In genomic region chr6:152117156-152118129, GRCh38 we compare ENCODE assay signal across 12 cellular contexts.
DNase-seq lines count a peak whose midpoint lies in the region; ATAC-seq and TF ChIP-seq lines count a peak whose summit lies in the region.
"Had no signal": no experiment of that assay in that cellular context is flagged by ENCODE, and none has a peak within 500 bp of the region (broad histone marks: within the 10 kb centered on the region; RNA-seq: fewer than 3 reads in every experiment).

No MANE protein-coding gene starts in this region.

- DNase-seq in LHCN-M2 (ENCODE audit: low read depth) (peak; percentile 57), renal cortical epithelial cell (ENCODE audit: low read depth) (peak; percentile 38), esophagus squamous epithelium (lab: John Stamatoyannopoulos, UW) (no peak), left ventricle myocardium inferior (no peak), dermis blood vessel endothelial cell (no peak)
- DNase-seq in activated T-cell treated with anti-CD3 and anti-CD28 coated beads, Interleukin-2, amount 50 U/mL, for 48 hours: no peak
- DNase-seq: effector memory CD4-positive, alpha-beta T cell; EL; kidney; NCI-H2171 treated with DMSO at 0.1 percent for 48 hours had no signal

- H3K27me3 ChIP-seq in esophagus squamous epithelium (no peaks in the 10 kb centered on the region), left ventricle myocardium inferior (ENCODE audit: low read depth) (no peaks in the 10 kb centered on the region)

- H3K36me3 ChIP-seq in esophagus squamous epithelium (peaks cover 0 to 28% (median 0%) of the 10 kb centered on the region in 3 donors), left ventricle myocardium inferior (peaks cover 33% of the 10 kb centered on the region)

- TF ChIP-seq CTCF in esophagus squamous epithelium (IDR thresholded peaks at IDR 0.05) (no peak), left ventricle myocardium inferior (IDR thresholded peaks at IDR 0.05; ENCODE audit: borderline replicate concordance) (no peak)

- 61 to 66% methylated on average over 9 of the region's 9 CpGs for WGBS in esophagus squamous epithelium, 2 donors

- intact Hi-C loops in esophagus squamous epithelium (cut with DNase I): no loop called here
- intact Hi-C loops in left ventricle myocardium inferior (cut with micrococcal nuclease): no loop called here

- ATAC-seq in GM19324 (IDR thresholded peaks at IDR 0.05; ENCODE audit: low FRiP score, unreplicated experiment) (peak; percentile 68), HG02642 (IDR thresholded peaks at IDR 0.05; ENCODE audit: poor library complexity, unreplicated experiment) (peak; percentile 77)

- H3K9me3 ChIP-seq in esophagus squamous epithelium (no peaks in the 10 kb centered on the region), left ventricle myocardium inferior (replicated peaks) (no peaks in the 10 kb centered on the region)

- H3K27ac ChIP-seq in esophagus squamous epithelium (peak overlapping the region in 2 of 4 donors; percentile 9 to 40), left ventricle myocardium inferior (replicated peaks) (no peak overlapping the region)

- H3K4me3 ChIP-seq in esophagus squamous epithelium: no peak overlapping the region
- no peak overlapping the region for H3K4me3 ChIP-seq in left ventricle myocardium inferior

- TF ChIP-seq POLR2A in esophagus squamous epithelium (IDR thresholded peaks at IDR 0.05): no peak

- H3K4me1 ChIP-seq in esophagus squamous epithelium (peaks cover under 1 to 5% (median 5%) of the 10 kb centered on the region in 3 donors), left ventricle myocardium inferior (peaks cover 25% of the 10 kb centered on the region)

Comparison
In these comparisons a context has a peak if more than half of its experiments do, and no peak if none do; other contexts are left out.
1. DNase-seq: peak in LHCN-M2 (single experiment) and renal cortical epithelial cell (single experiment); none in esophagus squamous epithelium (single experiment), left ventricle myocardium inferior (single experiment), dermis blood vessel endothelial cell (single experiment) and activated T-cell treated with anti-CD3 and anti-CD28 coated beads, Interleukin-2, amount 50 U/mL, for 48 hours (0 of 2).